In genomic region chr18:32566960-32567359, GRCh38 we compare ENCODE assay signal across 4 cellular contexts.
"Had no signal": no experiment of that assay in that cellular context is flagged by ENCODE, and none has a peak within 500 bp of the region (broad histone marks: within the 10 kb centered on the region; RNA-seq: fewer than 3 reads in every experiment).

No MANE protein-coding gene starts in this region.

- DNase-seq: H9, HCEC 1CT, IMR-90 had no signal

- H3K4me3 ChIP-seq: GM23338 had no signal

- ATAC-seq: GM23338 had no signal
